ENCODE assay signal across 1 cellular context in the genomic region with DNA sequence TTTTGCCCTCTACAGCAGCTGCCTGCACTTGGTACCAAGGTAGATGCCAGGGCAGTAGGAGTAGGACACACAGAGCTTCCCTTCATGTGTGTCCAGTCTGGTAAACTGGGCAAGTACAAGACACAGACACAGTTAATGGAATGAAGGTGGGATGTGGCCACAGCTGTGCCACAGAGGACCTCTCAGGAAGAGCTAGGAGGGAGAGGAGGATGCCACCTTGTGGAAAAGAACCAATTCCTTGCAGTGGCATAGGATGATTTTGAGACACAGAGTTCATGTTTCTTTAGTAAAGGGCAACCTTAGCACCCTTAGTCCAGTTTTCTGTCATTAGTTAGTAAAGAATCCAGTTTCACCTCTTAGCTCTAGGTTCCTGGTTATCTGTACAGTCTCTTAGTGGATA.
TF ChIP-seq lines count a peak whose summit lies in the region.

No MANE protein-coding gene starts in this region.

TF ChIP-seq in H1, 55 proteins besides CTCF, POLR2A, EP300 and RAD21:
- TF ChIP-seq CEBPB (IDR thresholded peaks at IDR 0.05; ENCODE audit: low read depth, low read length), result no peak
- TF ChIP-seq CHD2 (IDR thresholded peaks at IDR 0.05; ENCODE audit: low read length), result no peak
- no peak for TF ChIP-seq SIRT6 (IDR thresholded peaks at IDR 0.05; ENCODE audit: low read length)
- TF ChIP-seq EGR1 (IDR thresholded peaks at IDR 0.05; ENCODE audit: borderline replicate concordance, low read depth, low read length), result no peak
- TF ChIP-seq HDAC6 (IDR thresholded peaks at IDR 0.05; ENCODE audit: low read depth, low read length), result no peak
- TF ChIP-seq PHF8 (conservative IDR thresholded peaks at IDR 0.05; ENCODE audit: low read depth, low read length), result no peak
- no peak for TF ChIP-seq TBP (IDR thresholded peaks at IDR 0.05; ENCODE audit: low read depth, low read length)
